Comparison of ENCODE assay signal across 25 cellular contexts in genomic region chr3:14943042-14943441, GRCh38. TPM values are rescaled to one million over a fixed set of nuclear protein-coding genes. Genes with fewer than 3 reads are reported as not detected.
A peak's percentile ranks its signal among the peaks of the same experiment; 100 is the strongest.
DNase-seq lines count a peak whose midpoint lies in the region; ATAC-seq, FAIRE-seq and TF ChIP-seq lines count a peak whose summit lies in the region.
"Had no signal": no experiment of that assay in that cellular context is flagged by ENCODE, and none has a peak within 500 bp of the region (broad histone marks: within the 10 kb centered on the region; RNA-seq: fewer than 3 reads in every experiment).

No MANE protein-coding gene starts in this region.

- H3K27me3 ChIP-seq in kidney epithelial cell (ENCODE audit: control insufficient read depth, insufficient read depth, low read length) = no peaks in the 10 kb centered on the region
- no peaks in the 10 kb centered on the region for H3K27me3 ChIP-seq in testis
- H3K27me3 ChIP-seq: Peyer's patch, SJSA1, thyroid gland had no signal

- H3K36me3 ChIP-seq in kidney epithelial cell (ENCODE audit: control insufficient read depth, insufficient read depth, low read length) (no peaks in the 10 kb centered on the region), testis (ENCODE audit: low read depth, missing control alignments) (no peaks in the 10 kb centered on the region)

- H3K4me3 ChIP-seq in kidney epithelial cell (ENCODE audit: low read depth, low read length) (no peak overlapping the region), testis (no peak overlapping the region)
- H3K4me3 ChIP-seq: lower lobe of right lung, Peyer's patch, SJSA1, thyroid gland had no signal

- H3K9me3 ChIP-seq in testis = no peaks in the 10 kb centered on the region
- H3K9me3 ChIP-seq: Caco-2, lower lobe of right lung, Peyer's patch, SJSA1, thyroid gland had no signal

- no peak for DNase-seq in GM19239 (ENCODE audit: insufficient read length, low spot score)
- peak; percentile 28 for DNase-seq in kidney epithelial cell (ENCODE audit: low read depth)
- no peak for DNase-seq in NCI-H446 treated with DMSO at 0.1 percent for 48 hours (lab: John Stamatoyannopoulos, UW)
- no peak for DNase-seq in cardiac septum (ENCODE audit: low spot score)
- DNase-seq in testis = no peak
- DNase-seq in activated CD4-positive, CD25-positive, alpha-beta regulatory T cell (lab: John Stamatoyannopoulos, UW) = no peak
- DNase-seq: activated CD8-positive, alpha-beta T cell treated with anti-CD3 and anti-CD28 coated beads for 36 hours; activated T-cell treated with anti-CD3 and anti-CD28 coated beads, Interleukin-2, amount 50 U/mL, for 1 hour; AML-193; Caco-2; EL; endodermal cell; lower lobe of right lung; NCI-H1694 treated with DMSO at 0.1 percent for 48 hours; NCI-H446; nucleus accumbens; Peyer's patch; T-helper 17 cell; thyroid gland; WERI-Rb-1 had no signal

- intact Hi-C loops in cardiac septum (cut with DNase I) = no loop called here
- intact Hi-C loops in testis (cut with DNase I; ENCODE audit: low total_unique reads) = no loop called here

- peaks cover 13% of the 10 kb centered on the region for H3K4me1 ChIP-seq in testis
- H3K4me1 ChIP-seq: Caco-2 had no signal

- no peak for TF ChIP-seq POLR2A in testis (IDR thresholded peaks at IDR 0.05)

- no peak for TF ChIP-seq CTCF in kidney epithelial cell (IDR thresholded peaks at IDR 0.05; ENCODE audit: insufficient read depth, low read length, poor library complexity, severe bottlenecking)
- no peak for TF ChIP-seq CTCF in testis (IDR thresholded peaks at IDR 0.05)

- ATAC-seq in HG03342 (IDR thresholded peaks at IDR 0.05; ENCODE audit: unreplicated experiment) = peak; percentile 21
- ATAC-seq: activated CD8-positive, alpha-beta T cell treated with anti-CD3 and anti-CD28 coated beads for 36 hours; lower lobe of right lung; stimulated activated effector memory CD8-positive, alpha-beta T cell treated with anti-CD3 and anti-CD28 coated beads, Interleukin-12 subunit alpha, Interleukin-12 subunit beta, amount 100 ng/mL, for 72 hours; T-helper 17 cell had no signal

- peak; percentile 76 for FAIRE-seq in GM19239 (lab: Jason Lieb, UNC)
- FAIRE-seq: H1 had no signal

- no peak overlapping the region for H3K27ac ChIP-seq in testis
- H3K27ac ChIP-seq: HL-60, lower lobe of right lung, SJSA1, thyroid gland, WERI-Rb-1 had no signal

RNA-seq across cellular contexts. Expression of gene NR2C2, which starts 4.3 kb away (rescaled TPM):
- total RNA-seq in kidney epithelial cell = 30.7 and 33.6 TPM in 2 replicates
- total RNA-seq in cardiac septum = 32.7 TPM
- total RNA-seq in testis = 10 to 100 TPM; 85.2 to 87.5 TPM
- 52.6 TPM for polyA plus RNA-seq in testis (ENCODE audit: insufficient read depth, low read depth, low replicate concordance)
